In genomic region chr22:36594569-36594968, GRCh38 we compare ENCODE assay signal across 26 cellular contexts.
"Had no signal": no experiment of that assay in that cellular context is flagged by ENCODE, and none has a peak within 500 bp of the region (broad histone marks: within the 10 kb centered on the region; RNA-seq: fewer than 3 reads in every experiment).

No MANE protein-coding gene starts in this region.

- FAIRE-seq: TTC549 had no signal

- ATAC-seq: activated T-helper 17 cell treated with anti-CD3 and anti-CD28 coated beads, Interleukin-2, amount 50 U/mL, for 72 hours; Right ventricle myocardium inferior; T-cell had no signal

- H3K4me2 ChIP-seq: KMS-11 had no signal

- H3K27ac ChIP-seq: adrenal gland, KMS-11, SK-N-MC had no signal

- DNase-seq: activated B cell treated with CpG ODN at 0.5 μM for 24 hours; activated CD4-positive, alpha-beta memory T cell treated with anti-CD3 and anti-CD28 coated beads for 36 hours; activated CD4-positive, alpha-beta T cell treated with anti-CD3 and anti-CD28 coated beads for 1 hour; activated CD4-positive, alpha-beta T cell treated with anti-CD3 and anti-CD28 coated beads, Interleukin-2, amount 10 ng/mL, durations not matched to agents 7 days and 5 days; activated CD8-positive, alpha-beta memory T cell treated with anti-CD3 and anti-CD28 coated beads for 24 hours; activated naive CD4-positive, alpha-beta T cell treated with anti-CD3 and anti-CD28 coated beads, Interleukin-2, amount 50 U/mL, for 16 hours; activated naive CD8-positive, alpha-beta T cell treated with anti-CD3 and anti-CD28 coated beads, Interleukin-2, amount 10 ng/mL, durations not matched to agents 7 days and 5 days; activated T-cell treated with anti-CD3 and anti-CD28 coated beads, Interleukin-2, amount 50 U/mL, for 48 hours; adrenal gland; NCI-H1092; NCI-H1417; NCI-H1694; NCI-H2029; NCI-H2107; NCI-H2171 treated with DMSO at 0.1 percent for 48 hours; NCI-H345; NCI-H510A; NCI-H526 treated with DMSO at 0.1 percent for 48 hours; T-cell; T-helper 2 cell; T1000 had no signal

- H3K4me1 ChIP-seq: adrenal gland had no signal

- H3K9ac ChIP-seq: KMS-11 had no signal

- H3K36me3 ChIP-seq: adrenal gland had no signal

- H3K9me3 ChIP-seq: adrenal gland had no signal

- H3K4me3 ChIP-seq: adrenal gland, SK-N-MC had no signal
